32 cellular contexts compared by ENCODE assay signal in genomic region chr6:8415305-8415704, GRCh38.
"Had no signal": no experiment of that assay in that cellular context is flagged by ENCODE, and none has a peak within 500 bp of the region (broad histone marks: within the 10 kb centered on the region; RNA-seq: fewer than 3 reads in every experiment).

No MANE protein-coding gene starts in this region.

- H3K9me3 Mint-ChIP-seq: activated CD4-positive, alpha-beta memory T cell treated with anti-CD3 and anti-CD28 coated beads, Interleukin-2, amount 10 ng/mL, durations not matched to agents 7 days and 5 days; activated CD4-positive, alpha-beta T cell treated with anti-CD3 and anti-CD28 coated beads, Interleukin-2, amount 10 ng/mL, durations not matched to agents 7 days and 5 days; activated naive CD4-positive, alpha-beta T cell treated with anti-CD3 and anti-CD28 coated beads, Interleukin-2, amount 10 ng/mL, durations not matched to agents 7 days and 5 days; activated naive CD4-positive, alpha-beta T cell treated with anti-CD3 and anti-CD28 coated beads, Interleukin-2, amount 50 U/mL, for 72 hours; activated T-cell treated with anti-CD3 and anti-CD28 coated beads, Interleukin-2, amount 50 U/mL, for 24 hours; activated T-cell treated with anti-CD3 and anti-CD28 coated beads, Interleukin-2, amount 50 U/mL, for 72 hours; effector memory CD8-positive, alpha-beta T cell; T-helper 2 cell treated with Interferon-gamma antibody and Interleukin-4, amounts not matched to agents 5 μg/mL and 100 μg/mL, for 36 hours had no signal

- H3K4me1 ChIP-seq: body of pancreas, esophagus muscularis mucosa, foreskin keratinocyte, gastrocnemius medialis, heart left ventricle had no signal

- H3K4me3 Mint-ChIP-seq: activated CD4-positive, alpha-beta memory T cell treated with anti-CD3 and anti-CD28 coated beads, Interleukin-2, amount 10 ng/mL, durations not matched to agents 7 days and 5 days; activated CD4-positive, alpha-beta T cell treated with anti-CD3 and anti-CD28 coated beads, Interleukin-2, amount 10 ng/mL, durations not matched to agents 7 days and 5 days; activated naive CD4-positive, alpha-beta T cell treated with anti-CD3 and anti-CD28 coated beads, Interleukin-2, amount 10 ng/mL, durations not matched to agents 7 days and 5 days; activated T-cell treated with anti-CD3 and anti-CD28 coated beads, Interleukin-2, amount 50 U/mL, for 24 hours; activated T-cell treated with anti-CD3 and anti-CD28 coated beads, Interleukin-2, amount 50 U/mL, for 72 hours; effector memory CD8-positive, alpha-beta T cell; T-helper 17 cell; T-helper 2 cell treated with Interferon-gamma antibody and Interleukin-4, amounts not matched to agents 5 μg/mL and 100 μg/mL, for 36 hours had no signal

- ATAC-seq: activated naive CD4-positive, alpha-beta T cell treated with anti-CD3 and anti-CD28 coated beads, Interleukin-2, amount 50 U/mL, for 72 hours; activated T-cell treated with anti-CD3 and anti-CD28 coated beads, Interleukin-2, amount 50 U/mL, for 72 hours; body of pancreas; effector memory CD8-positive, alpha-beta T cell; foreskin keratinocyte; gastrocnemius medialis; heart left ventricle; T-helper 17 cell had no signal

- DNase-seq: activated CD4-positive, alpha-beta memory T cell treated with anti-CD3 and anti-CD28 coated beads, Interleukin-2, amount 10 ng/mL, durations not matched to agents 7 days and 5 days; activated CD4-positive, alpha-beta T cell treated with anti-CD3 and anti-CD28 coated beads for 1 hour; activated CD4-positive, alpha-beta T cell treated with anti-CD3 and anti-CD28 coated beads for 4 hours; activated CD4-positive, alpha-beta T cell treated with anti-CD3 and anti-CD28 coated beads, Interleukin-2, amount 10 ng/mL, durations not matched to agents 7 days and 5 days; activated CD4-positive, alpha-beta T cell treated with anti-CD3 and anti-CD28 coated beads, Interleukin-2, amount 50 U/mL, for 4 hours; activated CD8-positive, alpha-beta memory T cell treated with anti-CD3 and anti-CD28 coated beads, Interleukin-2, amount 50 U/mL, for 48 hours; activated gamma-delta T cell; activated naive CD4-positive, alpha-beta T cell; activated naive CD4-positive, alpha-beta T cell treated with anti-CD3 and anti-CD28 coated beads, Interleukin-2, amount 10 ng/mL, durations not matched to agents 7 days and 5 days; activated T-cell treated with anti-CD3 and anti-CD28 coated beads for 4 hours; activated T-cell treated with anti-CD3 and anti-CD28 coated beads, Interleukin-2, amount 50 U/mL, for 24 hours; activated T-cell treated with anti-CD3 and anti-CD28 coated beads, Interleukin-2, amount 50 U/mL, for 72 hours; amniotic stem cell; anterior cingulate cortex; body of pancreas; caudate nucleus; cortex of kidney; dermis blood vessel endothelial cell; effector CD4-positive, alpha-beta T cell; effector memory CD8-positive, alpha-beta T cell; erythroblast; foreskin keratinocyte; gastrocnemius medialis; glutamatergic neuron; heart left ventricle; T-helper 1 cell; T-helper 17 cell; T1000; WERI-Rb-1 had no signal

- H3K9me3 ChIP-seq: body of pancreas, esophagus muscularis mucosa, gastrocnemius medialis, heart left ventricle had no signal

- H3K4me3 ChIP-seq: body of pancreas, esophagus muscularis mucosa, gastrocnemius medialis, heart left ventricle had no signal

- H3K4me1 Mint-ChIP-seq: activated CD4-positive, alpha-beta memory T cell treated with anti-CD3 and anti-CD28 coated beads, Interleukin-2, amount 10 ng/mL, durations not matched to agents 7 days and 5 days; activated CD4-positive, alpha-beta T cell treated with anti-CD3 and anti-CD28 coated beads, Interleukin-2, amount 10 ng/mL, durations not matched to agents 7 days and 5 days; activated naive CD4-positive, alpha-beta T cell treated with anti-CD3 and anti-CD28 coated beads, Interleukin-2, amount 10 ng/mL, durations not matched to agents 7 days and 5 days had no signal

- H3K27ac Mint-ChIP-seq: activated CD4-positive, alpha-beta memory T cell treated with anti-CD3 and anti-CD28 coated beads, Interleukin-2, amount 10 ng/mL, durations not matched to agents 7 days and 5 days; activated CD4-positive, alpha-beta T cell treated with anti-CD3 and anti-CD28 coated beads, Interleukin-2, amount 10 ng/mL, durations not matched to agents 7 days and 5 days; activated naive CD4-positive, alpha-beta T cell treated with anti-CD3 and anti-CD28 coated beads, Interleukin-2, amount 10 ng/mL, durations not matched to agents 7 days and 5 days; activated naive CD4-positive, alpha-beta T cell treated with anti-CD3 and anti-CD28 coated beads, Interleukin-2, amount 50 U/mL, for 72 hours; activated T-cell treated with anti-CD3 and anti-CD28 coated beads, Interleukin-2, amount 50 U/mL, for 24 hours; activated T-cell treated with anti-CD3 and anti-CD28 coated beads, Interleukin-2, amount 50 U/mL, for 72 hours; effector memory CD8-positive, alpha-beta T cell; T-helper 17 cell; T-helper 2 cell treated with Interferon-gamma antibody and Interleukin-4, amounts not matched to agents 5 μg/mL and 100 μg/mL, for 36 hours had no signal

- H3K27me3 ChIP-seq: body of pancreas, esophagus muscularis mucosa, foreskin keratinocyte, gastrocnemius medialis, heart left ventricle had no signal

- H3K27ac ChIP-seq: body of pancreas, esophagus muscularis mucosa, foreskin keratinocyte, gastrocnemius medialis, heart left ventricle, WERI-Rb-1 had no signal

- H3K27me3 Mint-ChIP-seq: activated CD4-positive, alpha-beta memory T cell treated with anti-CD3 and anti-CD28 coated beads, Interleukin-2, amount 10 ng/mL, durations not matched to agents 7 days and 5 days; activated CD4-positive, alpha-beta T cell treated with anti-CD3 and anti-CD28 coated beads, Interleukin-2, amount 10 ng/mL, durations not matched to agents 7 days and 5 days; activated naive CD4-positive, alpha-beta T cell treated with anti-CD3 and anti-CD28 coated beads, Interleukin-2, amount 10 ng/mL, durations not matched to agents 7 days and 5 days; activated T-cell treated with anti-CD3 and anti-CD28 coated beads, Interleukin-2, amount 50 U/mL, for 24 hours; effector memory CD8-positive, alpha-beta T cell; T-helper 17 cell had no signal
